Comparison of ENCODE assay signal across 11 cellular contexts in the genomic region with DNA sequence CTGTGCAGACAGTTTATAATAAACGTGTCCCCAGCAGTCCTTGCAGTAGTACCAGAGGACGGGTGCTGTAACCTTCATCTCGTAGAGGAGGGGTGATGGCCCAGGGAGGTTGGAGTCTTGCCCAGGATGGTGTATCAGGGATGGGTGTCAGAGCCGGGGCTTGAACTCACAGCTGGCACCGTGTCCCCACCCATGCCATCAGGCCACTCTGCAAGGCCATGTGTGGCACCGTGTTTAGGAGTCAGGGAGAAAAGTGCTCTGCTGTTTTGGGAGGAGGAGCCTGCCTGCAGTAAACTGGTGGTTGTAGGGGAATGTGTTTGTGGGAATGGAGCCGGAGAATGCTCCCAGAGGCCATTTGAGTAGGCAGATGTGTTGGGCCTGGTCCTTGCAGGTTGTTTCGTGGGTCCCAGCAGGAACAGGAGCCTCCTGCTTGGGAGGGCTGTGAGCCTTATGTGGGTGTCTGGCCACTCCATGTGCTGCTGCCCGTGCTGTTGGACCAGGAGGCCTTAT. TPM values are rescaled to one million over a fixed set of nuclear protein-coding genes. Genes with fewer than 3 reads are reported as not detected.
DNase-seq lines count a peak whose midpoint lies in the region; ATAC-seq, FAIRE-seq and TF ChIP-seq lines count a peak whose summit lies in the region.
"Had no signal": no experiment of that assay in that cellular context is flagged by ENCODE, and none has a peak within 500 bp of the region (broad histone marks: within the 10 kb centered on the region; RNA-seq: fewer than 3 reads in every experiment).

No MANE protein-coding gene starts in this region.

- H3K27ac ChIP-seq in left ventricle myocardium inferior (replicated peaks) (peak overlapping the region; percentile 48), right atrium auricular region (no peak overlapping the region), keratinocyte (ENCODE audit: control insufficient read depth, insufficient read depth, low read length) (peak overlapping the region; percentile 92), upper lobe of right lung (no peak overlapping the region)
- H3K27ac ChIP-seq: adrenal gland had no signal

- peak; percentile 53 for FAIRE-seq in keratinocyte (lab: Jason Lieb, UNC)

- H2AFZ ChIP-seq in keratinocyte (ENCODE audit: control insufficient read depth, low read length), result no peak overlapping the region

- H3K79me2 ChIP-seq in keratinocyte (ENCODE audit: control insufficient read depth, insufficient read depth, low read length), result peaks cover 61% of the 10 kb centered on the region

- TF ChIP-seq CTCF in left ventricle myocardium inferior (IDR thresholded peaks at IDR 0.05; ENCODE audit: borderline replicate concordance), result no peak
- no peak for TF ChIP-seq CTCF in right atrium auricular region (IDR thresholded peaks at IDR 0.05)
- TF ChIP-seq CTCF in astrocyte of the cerebellum (IDR thresholded peaks at IDR 0.05; ENCODE audit: low read depth, low read length, missing control alignments), result no peak
- TF ChIP-seq CTCF in keratinocyte (optimal IDR thresholded peaks at IDR 0.05 in 1 of 3, IDR thresholded peaks at IDR 0.05 in 1 of 3, conservative IDR thresholded peaks at IDR 0.05 in 1 of 3; ENCODE audit: extremely low read depth in 1 of 3, insufficient read depth in 2 of 3, low read length in 3 of 3), result no peak
- no peak for TF ChIP-seq CTCF in upper lobe of right lung (IDR thresholded peaks at IDR 0.05)

- in situ Hi-C loops in astrocyte of the cerebellum (cut with HindIII; ENCODE audit: low sequenced_read_pairs), result loop anchor here (10.0 kb wide), 1 partner anchor 88 kb away; no protein-coding TSS in a partner anchor

- DNase-seq in left ventricle myocardium inferior, result no peak
- no peak for DNase-seq in right atrium auricular region (ENCODE audit: low spot score)
- DNase-seq in astrocyte of the cerebellum (ENCODE audit: low read depth), result no peak
- DNase-seq in keratinocyte (ENCODE audit: low read depth, low spot score), result no peak
- peak; percentile 26 for DNase-seq in upper lobe of right lung
- no peak for DNase-seq in GOT3 (lab: John Stamatoyannopoulos, UW)
- DNase-seq in NCI-H446 (lab: John Stamatoyannopoulos, UW), result no peak
- DNase-seq: activated B cell treated with CpG ODN at 0.5 μM for 24 hours; CD4-positive, alpha-beta memory T cell had no signal

- H3K4me3 ChIP-seq in left ventricle myocardium inferior (peak overlapping the region; percentile 75), right atrium auricular region (no peak overlapping the region), astrocyte of the cerebellum (ENCODE audit: low read depth, low read length) (peak overlapping the region; percentile 67), keratinocyte (ENCODE audit: control insufficient read depth in 2 of 3, extremely low read depth in 1 of 3, insufficient read depth in 2 of 3, low read depth in 1 of 3, low read length in 3 of 3) (peak overlapping the region; percentile 47 to 93 (median 90)), upper lobe of right lung (peak overlapping the region; percentile 60)

- H3K9me1 ChIP-seq in keratinocyte (ENCODE audit: control insufficient read depth, extremely low read depth, insufficient read depth, low read length), result no peaks in the 10 kb centered on the region

- peak overlapping the region; percentile 94 for H3K4me2 ChIP-seq in keratinocyte (ENCODE audit: control insufficient read depth, extremely low read depth, insufficient read depth, low read depth, low read length)

- no peaks in the 10 kb centered on the region for H3K36me3 ChIP-seq in left ventricle myocardium inferior
- H3K36me3 ChIP-seq in right atrium auricular region, result no peaks in the 10 kb centered on the region
- H3K36me3 ChIP-seq in keratinocyte (ENCODE audit: control insufficient read depth in 2 of 2, extremely low read depth in 1 of 2, insufficient read depth in 2 of 2, low read length in 2 of 2), result peaks cover 2 to 17% of the 10 kb centered on the region in 2 experiments
- H3K36me3 ChIP-seq in upper lobe of right lung, result no peaks in the 10 kb centered on the region
- H3K36me3 ChIP-seq: adrenal gland had no signal

- intact Hi-C loops in left ventricle myocardium inferior (cut with micrococcal nuclease) (no loop called here), upper lobe of right lung (cut with DNase I) (no loop called here)

- peak overlapping the region; percentile 87 for H3K9ac ChIP-seq in keratinocyte (ENCODE audit: control insufficient read depth, extremely low read depth, insufficient read depth, low read length)

- no peaks in the 10 kb centered on the region for H3K9me3 ChIP-seq in left ventricle myocardium inferior (replicated peaks)
- no peaks in the 10 kb centered on the region for H3K9me3 ChIP-seq in right atrium auricular region
- no peaks in the 10 kb centered on the region for H3K9me3 ChIP-seq in keratinocyte (ENCODE audit: control insufficient read depth, low read depth, low read length)
- no peaks in the 10 kb centered on the region for H3K9me3 ChIP-seq in upper lobe of right lung
- H3K9me3 ChIP-seq: adrenal gland had no signal

- no peaks in the 10 kb centered on the region for H4K20me1 ChIP-seq in keratinocyte (ENCODE audit: control insufficient read depth, extremely low read depth, insufficient read depth, low read length)

- H3K4me1 ChIP-seq in left ventricle myocardium inferior (peaks cover 24% of the 10 kb centered on the region), right atrium auricular region (peaks cover 0 to 30% of the 10 kb centered on the region in 2 donors), keratinocyte (ENCODE audit: control insufficient read depth, extremely low read depth, insufficient read depth, low read length) (peaks cover 37% of the 10 kb centered on the region), upper lobe of right lung (peaks cover 17% of the 10 kb centered on the region)

- H3K27me3 ChIP-seq in left ventricle myocardium inferior (ENCODE audit: low read depth), result peaks cover 31% of the 10 kb centered on the region
- H3K27me3 ChIP-seq in right atrium auricular region, result no peaks in the 10 kb centered on the region
- H3K27me3 ChIP-seq in keratinocyte (ENCODE audit: control insufficient read depth, extremely low read depth, insufficient read depth, low read length), result no peaks in the 10 kb centered on the region
- H3K27me3 ChIP-seq in upper lobe of right lung, result no peaks in the 10 kb centered on the region
- H3K27me3 ChIP-seq: adrenal gland had no signal

- ATAC-seq in upper lobe of right lung (no peak), GM19023 (IDR thresholded peaks at IDR 0.05; ENCODE audit: unreplicated experiment) (no peak)

- dilution Hi-C loops in keratinocyte (cut with MboI; ENCODE audit: extremely low pct_ligation_motif_present, low sequenced_read_pairs), result no loop called here

RNA-seq across cellular contexts. Expression of gene ADORA2B, which starts 1.7 kb away (rescaled TPM):
- total RNA-seq in left ventricle myocardium inferior (0.55 TPM), right atrium auricular region (1 to 10 TPM in 1 of 2 donors, under 1 TPM in 1; 0.59 to 1.0 TPM), upper lobe of right lung (7.1 TPM)
- polyA plus RNA-seq in keratinocyte, result 43.8 to 50.0 TPM (median 47.1 TPM) in 3 replicates
- 3.1 TPM for polyA plus RNA-seq in keratinocyte (2011; ENCODE audit: low read depth)
- 29.8 and 33.5 TPM in 2 replicates for polyA plus RNA-seq in keratinocyte (2011; cell fraction: cytosol; rRNA removed)
- 49.0 and 54.2 TPM in 2 replicates for polyA plus RNA-seq in keratinocyte (2011; cell fraction: nucleus; rRNA removed)
- 12.0 and 33.5 TPM in 2 replicates for polyA plus RNA-seq in keratinocyte (2012; ENCODE audit: low replicate concordance)
- 32.3 to 42.4 TPM (median 41.9 TPM) in 3 replicates for polyA minus RNA-seq in keratinocyte
- 39.5 TPM for polyA minus RNA-seq in keratinocyte (2011; cell fraction: cytosol; rRNA and poly(A)+ RNA removed)
- 32.8 and 46.5 TPM in 2 replicates for polyA minus RNA-seq in keratinocyte (2011; cell fraction: nucleus; rRNA and poly(A)+ RNA removed)
- total RNA-seq: activated B cell treated with CpG ODN at 0.5 μM for 24 hours had no signal

RNA-seq across cellular contexts. Expression of gene ZSWIM7, which starts 52.8 kb away (rescaled TPM):
- total RNA-seq in left ventricle myocardium inferior, result 17.2 TPM
- 10 to 100 TPM; 14.5 to 20.9 TPM for total RNA-seq in right atrium auricular region
- polyA plus RNA-seq in keratinocyte, result 41.9 to 47.1 TPM (median 43.4 TPM) in 3 replicates
- polyA plus RNA-seq in keratinocyte (2011; ENCODE audit: low read depth), result 49.8 TPM
- 34.4 and 47.7 TPM in 2 replicates for polyA plus RNA-seq in keratinocyte (2011; cell fraction: cytosol; rRNA removed)
- 20.4 and 25.9 TPM in 2 replicates for polyA plus RNA-seq in keratinocyte (2011; cell fraction: nucleus; rRNA removed)
- polyA plus RNA-seq in keratinocyte (2012; ENCODE audit: low replicate concordance), result 21.6 and 37.5 TPM in 2 replicates
- 7.3 to 20.1 TPM (median 19.1 TPM) in 3 replicates for polyA minus RNA-seq in keratinocyte
- 31.7 TPM for polyA minus RNA-seq in keratinocyte (2011; cell fraction: cytosol; rRNA and poly(A)+ RNA removed)
- 1.5 and 6.3 TPM in 2 replicates for polyA minus RNA-seq in keratinocyte (2011; cell fraction: nucleus; rRNA and poly(A)+ RNA removed)
- 27.4 TPM for total RNA-seq in upper lobe of right lung

RNA-seq across cellular contexts. Expression of gene TTC19, which starts 53.0 kb away (rescaled TPM):
- total RNA-seq in left ventricle myocardium inferior, result 21.4 TPM
- 10 to 100 TPM; 39.1 to 47.1 TPM for total RNA-seq in right atrium auricular region
- 7.1 to 14.3 TPM (median 8.3 TPM) in 3 replicates for polyA plus RNA-seq in keratinocyte
- polyA plus RNA-seq in keratinocyte (2011; ENCODE audit: low read depth), result 21.4 TPM
- polyA plus RNA-seq in keratinocyte (2011; cell fraction: cytosol; rRNA removed), result 10.2 and 12.3 TPM in 2 replicates
- polyA plus RNA-seq in keratinocyte (2011; cell fraction: nucleus; rRNA removed), result 23.6 and 25.3 TPM in 2 replicates
- 24.5 and 29.2 TPM in 2 replicates for polyA plus RNA-seq in keratinocyte (2012; ENCODE audit: low replicate concordance)
- 3.9 to 16.3 TPM (median 9.0 TPM) in 3 replicates for polyA minus RNA-seq in keratinocyte
- polyA minus RNA-seq in keratinocyte (2011; cell fraction: cytosol; rRNA and poly(A)+ RNA removed), result 13.4 TPM
- 25.6 and 29.1 TPM in 2 replicates for polyA minus RNA-seq in keratinocyte (2011; cell fraction: nucleus; rRNA and poly(A)+ RNA removed)
- total RNA-seq in upper lobe of right lung, result 34.9 TPM

Comparison
In these comparisons a context has a peak if more than half of its experiments do, and no peak if none do; other contexts are left out.
1. H3K27ac ChIP-seq: peak in left ventricle myocardium inferior (single experiment) and keratinocyte (single experiment); none in right atrium auricular region (0 of 2) and upper lobe of right lung (single experiment).
2. H3K4me3 ChIP-seq: peak in left ventricle myocardium inferior (single experiment), astrocyte of the cerebellum (single experiment), keratinocyte (3 of 3) and upper lobe of right lung (single experiment); none in right atrium auricular region (0 of 2).